In genomic region chr2:27205206-27205605, GRCh38 we compare ENCODE assay signal across 32 cellular contexts. TPM values are rescaled to one million over a fixed set of nuclear protein-coding genes. Genes with fewer than 3 reads are reported as not detected.
"Had no signal": no experiment of that assay in that cellular context is flagged by ENCODE, and none has a peak within 500 bp of the region (broad histone marks: within the 10 kb centered on the region; RNA-seq: fewer than 3 reads in every experiment).

No MANE protein-coding gene starts in this region.

- H3K27ac Mint-ChIP-seq: activated naive CD4-positive, alpha-beta T cell treated with anti-CD3 and anti-CD28 coated beads, Interleukin-2, amount 50 U/mL, for 24 hours had no signal

- ATAC-seq: gastroesophageal sphincter, left colon, pancreas, T-cell had no signal

- H3K27me3 Mint-ChIP-seq: activated naive CD4-positive, alpha-beta T cell treated with anti-CD3 and anti-CD28 coated beads, Interleukin-2, amount 50 U/mL, for 24 hours; T-cell had no signal

- DNase-seq: activated CD4-positive, alpha-beta T cell treated with anti-CD3 and anti-CD28 coated beads for 1 hour; activated CD8-positive, alpha-beta memory T cell treated with anti-CD3 and anti-CD28 coated beads for 24 hours; activated effector memory CD4-positive, alpha-beta T cell treated with anti-CD3 and anti-CD28 coated beads, Interleukin-2, amount 50 U/mL, for 16 hours; amniotic stem cell; brain microvascular endothelial cell; dorsolateral prefrontal cortex; effector memory CD4-positive, alpha-beta T cell; hypothalamus; immature natural killer cell; kidney; left colon; mammary epithelial cell; pancreas; retina; stimulated activated CD4-positive, alpha-beta T cell treated with anti-CD3 and anti-CD28 coated beads, Interleukin-2, amount 100 ng/mL, for 24 hours; stimulated activated naive CD4-positive, alpha-beta T cell treated with Interleukin-2 at 50 U/mL for 16 hours; T-cell; T1000; trophoblast cell had no signal

- H3K27ac ChIP-seq: brain microvascular endothelial cell, coronary artery, gastroesophageal sphincter, pancreas, prostate gland, thoracic aorta had no signal

- H3K9me3 ChIP-seq: gastroesophageal sphincter, pancreas, prostate gland, thoracic aorta had no signal

- H3K4me3 Mint-ChIP-seq: activated naive CD4-positive, alpha-beta T cell treated with anti-CD3 and anti-CD28 coated beads, Interleukin-2, amount 50 U/mL, for 24 hours; immature natural killer cell; T-cell had no signal

- H3K9me3 Mint-ChIP-seq: activated naive CD4-positive, alpha-beta T cell treated with anti-CD3 and anti-CD28 coated beads, Interleukin-2, amount 50 U/mL, for 24 hours; immature natural killer cell; T-cell had no signal

- H3K27me3 ChIP-seq: brain microvascular endothelial cell, dorsolateral prefrontal cortex, gastroesophageal sphincter, pancreas had no signal

RNA-seq across cellular contexts. Expression of gene TCF23, which starts 56.4 kb away (rescaled TPM):
- total RNA-seq: astrocyte, cardiac septum, cerebellum, fibroblast of lung, fibroblast of villous mesenchyme, left colon, mammary epithelial cell, smooth muscle cell, T-cell, thoracic aorta had no signal

RNA-seq across cellular contexts. Expression of gene SLC30A3, which starts 57.6 kb away (rescaled TPM):
- total RNA-seq: fibroblast of villous mesenchyme, gastroesophageal sphincter, left colon, liver, mucosa of gallbladder, smooth muscle cell had no signal
